ENCODE assay signal across 17 cellular contexts in genomic region chr6:89132087-89132486, GRCh38. TPM values are rescaled to one million over a fixed set of nuclear protein-coding genes. Genes with fewer than 3 reads are reported as not detected.
"Had no signal": no experiment of that assay in that cellular context is flagged by ENCODE, and none has a peak within 500 bp of the region (broad histone marks: within the 10 kb centered on the region; RNA-seq: fewer than 3 reads in every experiment).

No MANE protein-coding gene starts in this region.

- H3K36me3 Mint-ChIP-seq: stimulated activated effector memory CD8-positive, alpha-beta T cell treated with anti-CD3 and anti-CD28 coated beads, Interleukin-12 subunit alpha, Interleukin-12 subunit beta, amount 100 ng/mL, for 72 hours had no signal

- H3K4me1 Mint-ChIP-seq: activated CD4-positive, alpha-beta T cell treated with anti-CD3 and anti-CD28 coated beads, Interleukin-2, amount 10 ng/mL, durations not matched to agents 24 days and 14 days; naive thymus-derived CD8-positive, alpha-beta T cell; stimulated activated effector memory CD8-positive, alpha-beta T cell treated with anti-CD3 and anti-CD28 coated beads, Interleukin-12 subunit alpha, Interleukin-12 subunit beta, amount 100 ng/mL, for 72 hours had no signal

- H3K27me3 Mint-ChIP-seq: activated CD8-positive, alpha-beta T cell treated with anti-CD3 and anti-CD28 coated beads for 36 hours; naive thymus-derived CD8-positive, alpha-beta T cell had no signal

- DNase-seq: activated CD4-positive, alpha-beta T cell treated with anti-CD3 and anti-CD28 coated beads, Interleukin-2, amount 10 ng/mL, durations not matched to agents 24 days and 14 days; activated CD8-positive, alpha-beta T cell treated with anti-CD3 and anti-CD28 coated beads for 36 hours; activated naive CD4-positive, alpha-beta T cell treated with Interleukin-2 at 50 U/mL for 16 hours; activated T-cell treated with anti-CD3 and anti-CD28 coated beads, Interleukin-2, amount 50 U/mL, for 1 hour; body of pancreas; caudate nucleus; foreskin keratinocyte; mesenchymal stem cell; naive thymus-derived CD8-positive, alpha-beta T cell; pancreas; right lobe of liver; small intestine; stimulated activated CD4-positive, alpha-beta T cell treated with anti-CD3 and anti-CD28 coated beads, Interleukin-4, amount 100 ng/mL, for 24 hours; T1000; upper lobe of left lung had no signal

- H3K4me3 Mint-ChIP-seq: activated CD4-positive, alpha-beta T cell treated with anti-CD3 and anti-CD28 coated beads, Interleukin-2, amount 10 ng/mL, durations not matched to agents 24 days and 14 days; activated CD8-positive, alpha-beta T cell treated with anti-CD3 and anti-CD28 coated beads for 36 hours; naive thymus-derived CD8-positive, alpha-beta T cell; stimulated activated effector memory CD8-positive, alpha-beta T cell treated with anti-CD3 and anti-CD28 coated beads, Interleukin-12 subunit alpha, Interleukin-12 subunit beta, amount 100 ng/mL, for 72 hours had no signal

- H3K27ac Mint-ChIP-seq: activated CD4-positive, alpha-beta T cell treated with anti-CD3 and anti-CD28 coated beads, Interleukin-2, amount 10 ng/mL, durations not matched to agents 24 days and 14 days; activated CD8-positive, alpha-beta T cell treated with anti-CD3 and anti-CD28 coated beads for 36 hours; activated T-helper 2 cell treated with anti-CD3 and anti-CD28 coated beads, Interferon-gamma antibody, Interleukin-2, Interleukin-4, amounts not matched to agents 10 μg/mL and 5 μg/mL and 100 μg/mL, durations not matched to agents 14 hours and 24 hours and 36 hours; naive thymus-derived CD8-positive, alpha-beta T cell; stimulated activated effector memory CD8-positive, alpha-beta T cell treated with anti-CD3 and anti-CD28 coated beads, Interleukin-12 subunit alpha, Interleukin-12 subunit beta, amount 100 ng/mL, for 72 hours had no signal

- ATAC-seq: activated CD8-positive, alpha-beta T cell treated with anti-CD3 and anti-CD28 coated beads for 36 hours; body of pancreas; foreskin keratinocyte; naive thymus-derived CD8-positive, alpha-beta T cell; pancreas; right lobe of liver; stimulated activated effector memory CD8-positive, alpha-beta T cell treated with anti-CD3 and anti-CD28 coated beads, Interleukin-12 subunit alpha, Interleukin-12 subunit beta, amount 100 ng/mL, for 72 hours had no signal

RNA-seq across cellular contexts. Expression of gene SRSF12, which starts 14.2 kb away (rescaled TPM):
- total RNA-seq: naive thymus-derived CD8-positive, alpha-beta T cell had no signal
